Comparison of ENCODE assay signal across 1 cellular context in genomic region chr7:116593359-116594075, GRCh38.
TF ChIP-seq lines count a peak whose summit lies in the region.

No MANE protein-coding gene starts in this region.

TF ChIP-seq in GM23338, 12 proteins besides CTCF, POLR2A, EP300 and RAD21:
- TF ChIP-seq EZH2phosphoT487 (IDR thresholded peaks at IDR 0.05; ENCODE audit: unreplicated experiment) (no peak), ZNF114 (CRISPR knock-in tag; IDR thresholded peaks at IDR 0.05) (no peak), NANOG (IDR thresholded peaks at IDR 0.05; ENCODE audit: borderline replicate concordance) (no peak), POLR2AphosphoS5 (IDR thresholded peaks at IDR 0.05; ENCODE audit: low read depth) (no peak), REST (IDR thresholded peaks at IDR 0.05; ENCODE audit: unreplicated experiment) (no peak), STAT1 (IDR thresholded peaks at IDR 0.05; ENCODE audit: unreplicated experiment) (no peak), ZNF462 (CRISPR knock-in tag; IDR thresholded peaks at IDR 0.05) (no peak), EZH2 (IDR thresholded peaks at IDR 0.05; ENCODE audit: low read depth, unreplicated experiment) (no peak)
